In genomic region chr19:5905072-5905778, GRCh38 we compare ENCODE assay signal across 8 cellular contexts. TPM values are rescaled to one million over a fixed set of nuclear protein-coding genes. Genes with fewer than 3 reads are reported as not detected.
DNase-seq lines count a peak whose midpoint lies in the region; ATAC-seq, FAIRE-seq and TF ChIP-seq lines count a peak whose summit lies in the region.

No MANE protein-coding gene starts in this region.

- H3K4me1 Mint-ChIP-seq in IgD-negative memory B cell, result peaks cover 0 to 20% (median 20%) of the 10 kb centered on the region in 3 donors
- peaks cover 11% of the 10 kb centered on the region for H3K4me1 Mint-ChIP-seq in nephron

- DNase-seq in colonic mucosa (no peak), medulla oblongata (ENCODE audit: extremely low spot score) (no peak), iPS-NIHi11 (ENCODE audit: low spot score) (no peak), HTR-8/SVneo (ENCODE audit: insufficient read length, low spot score) (no peak)

- peak overlapping the region; percentile 95 for H3K4me2 ChIP-seq in BLaER1

- H3K9ac ChIP-seq in BLaER1 (peak overlapping the region; percentile 88), colonic mucosa (ENCODE audit: low read depth in 2 of 2, low read length in 2 of 2) (peak overlapping the region; percentile 81)

- H3K4me3 Mint-ChIP-seq in IgD-negative memory B cell (peak overlapping the region; percentile 85 to 99 (median 94)), nephron (peak overlapping the region; percentile 72 to 98 (median 78))

- no peak for ATAC-seq in HG03378 (IDR thresholded peaks at IDR 0.05; ENCODE audit: unreplicated experiment)

- intact Hi-C loops in colonic mucosa (cut with DNase I), result loop anchor here (10.0 kb wide), 1 partner anchor 60 kb away; no protein-coding TSS in a partner anchor

- H3K36me3 Mint-ChIP-seq in IgD-negative memory B cell, result no peaks in the 10 kb centered on the region
- H3K36me3 Mint-ChIP-seq in nephron (ENCODE audit: low read depth), result peaks cover 11% of the 10 kb centered on the region

- H3K4me1 ChIP-seq in BLaER1 (peaks cover 28% of the 10 kb centered on the region), colonic mucosa (peaks cover 10% of the 10 kb centered on the region)

- H3K27me3 ChIP-seq in BLaER1 (no peaks in the 10 kb centered on the region), colonic mucosa (no peaks in the 10 kb centered on the region)

- H3K27ac ChIP-seq in BLaER1 (peak overlapping the region; percentile 76), colonic mucosa (peak overlapping the region; percentile 74)

- TF ChIP-seq CTCF in colonic mucosa (IDR thresholded peaks at IDR 0.05) (no peak), nephron (IDR thresholded peaks at IDR 0.05; ENCODE audit: unreplicated experiment in 3 of 3) (no peak)

- H4K20me1 ChIP-seq in BLaER1, result peaks cover 28% of the 10 kb centered on the region

- H3K36me3 ChIP-seq in BLaER1, result peaks cover 36% of the 10 kb centered on the region
- no peaks in the 10 kb centered on the region for H3K36me3 ChIP-seq in colonic mucosa

- FAIRE-seq in HTR-8/SVneo (lab: Jason Lieb, UNC), result no peak

- peak overlapping the region; percentile 88 for H3K4me3 ChIP-seq in BLaER1
- peak overlapping the region; percentile 93 for H3K4me3 ChIP-seq in colonic mucosa

- H3K9me3 ChIP-seq in BLaER1, result no peaks in the 10 kb centered on the region
- H3K9me3 ChIP-seq in colonic mucosa, result no peaks in the 10 kb centered on the region

- no peaks in the 10 kb centered on the region for H3K9me3 Mint-ChIP-seq in IgD-negative memory B cell
- no peaks in the 10 kb centered on the region for H3K9me3 Mint-ChIP-seq in nephron

- H3K27me3 Mint-ChIP-seq in IgD-negative memory B cell (no peaks in the 10 kb centered on the region), nephron (ENCODE audit: low read depth) (no peaks in the 10 kb centered on the region)

- H3K27ac Mint-ChIP-seq in IgD-negative memory B cell (peak overlapping the region in 2 of 3 donors; percentile 98 to 99), nephron (peak overlapping the region in 1 of 3 experiments; percentile 28)

RNA-seq across cellular contexts. Expression of gene VMAC, which starts 0.6 kb away (rescaled TPM):
- 4.2 TPM for polyA plus RNA-seq in IgD-negative memory B cell
- total RNA-seq in colonic mucosa, result 1 to 10 TPM; 4.0 to 4.7 TPM

RNA-seq across cellular contexts. Expression of gene NDUFA11, which starts 1.6 kb away (rescaled TPM):
- polyA plus RNA-seq in IgD-negative memory B cell, result 371 TPM
- total RNA-seq in colonic mucosa, result 100 to 1,000 TPM; 188 to 228 TPM

RNA-seq across cellular contexts. Expression of gene CAPS, which starts 8.8 kb away (rescaled TPM):
- 3.7 TPM for polyA plus RNA-seq in IgD-negative memory B cell
- total RNA-seq in colonic mucosa, result 10 to 100 TPM in 1 of 2 donors, 1 to 10 TPM in 1; 9.3 to 15.0 TPM

RNA-seq across cellular contexts. Expression of gene FUT5, which starts 34.9 kb away (rescaled TPM):
- polyA plus RNA-seq in IgD-negative memory B cell, result not detected
- total RNA-seq in colonic mucosa, result under 1 TPM in 1 of 2 donors, not detected in 1; 0.24 TPM

RNA-seq across cellular contexts. Expression of gene FUT3, which starts 54.0 kb away (rescaled TPM):
- not detected for polyA plus RNA-seq in IgD-negative memory B cell
- 100 to 1,000 TPM; 260 to 272 TPM for total RNA-seq in colonic mucosa
